21 cellular contexts compared by ENCODE assay signal in the genomic region with DNA sequence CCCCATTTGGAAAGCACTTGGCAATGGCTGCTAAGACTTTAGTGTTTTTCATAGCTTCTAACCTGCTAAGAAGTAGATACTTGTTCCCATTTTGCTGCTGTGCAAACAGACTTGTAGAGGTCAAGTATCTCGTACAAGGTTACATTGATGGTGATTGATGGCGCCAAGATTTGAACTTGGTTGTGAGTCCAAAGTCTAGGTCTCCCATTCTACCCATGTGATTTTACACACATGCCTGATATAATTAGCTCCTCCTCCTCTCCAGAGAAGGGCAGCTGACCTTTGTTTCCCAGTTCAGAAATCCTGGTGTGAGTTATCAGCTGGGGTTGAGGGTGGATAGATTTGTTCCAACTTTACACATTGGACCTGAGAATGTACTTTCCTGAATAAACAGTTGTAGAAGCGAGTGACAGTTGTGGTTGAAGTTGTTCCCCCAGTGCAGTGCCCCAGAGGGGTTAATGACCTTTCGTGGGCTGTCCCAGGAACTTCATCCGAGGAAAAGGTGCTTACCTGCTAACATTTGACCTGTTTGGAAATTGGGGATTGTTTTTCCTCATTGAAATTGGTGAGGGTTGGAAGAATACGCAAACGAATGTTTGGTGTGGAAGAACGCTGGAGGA. TPM values are rescaled to one million over a fixed set of nuclear protein-coding genes. Genes with fewer than 3 reads are reported as not detected.
"Had no signal": no experiment of that assay in that cellular context is flagged by ENCODE, and none has a peak within 500 bp of the region (broad histone marks: within the 10 kb centered on the region; RNA-seq: fewer than 3 reads in every experiment).

No MANE protein-coding gene starts in this region.

- DNase-seq: activated CD4-positive, alpha-beta T cell treated with anti-CD3 and anti-CD28 coated beads, Interleukin-2, amount 10 ng/mL, durations not matched to agents 24 days and 14 days; activated CD8-positive, alpha-beta T cell treated with anti-CD3 and anti-CD28 coated beads, Interleukin-2, amount 10 ng/mL, durations not matched to agents 7 days and 5 days; activated naive CD4-positive, alpha-beta T cell treated with Interleukin-2 at 50 U/mL for 16 hours; activated T-cell treated with anti-CD3 and anti-CD28 coated beads, Interleukin-2, amount 50 U/mL, for 24 hours; anterior cingulate cortex; brain microvascular endothelial cell; cerebellar nuclear complex; effector CD8-positive, alpha-beta T cell; hippocampal formation; nucleus accumbens; posterior cingulate gyrus; retina; stimulated activated CD4-positive, alpha-beta T cell treated with anti-CD3 and anti-CD28 coated beads, Interleukin-12 subunit alpha, Interleukin-12 subunit beta, amount 100 ng/mL, for 4 hours; stimulated activated CD4-positive, alpha-beta T cell treated with anti-CD3 and anti-CD28 coated beads, Interleukin-2, amount 100 ng/mL, for 24 hours; stimulated activated naive CD8-positive, alpha-beta T cell treated with anti-CD3 and anti-CD28 coated beads, Interleukin-15, Interleukin-2, amounts not matched to agents 100 U/mL and 50 U/mL, for 24 hours; substantia nigra; T1000 had no signal

- FAIRE-seq: islet of Langerhans had no signal

- H3K27ac ChIP-seq: brain microvascular endothelial cell, vagina had no signal

- H3K27me3 ChIP-seq: brain microvascular endothelial cell, tibial nerve, vagina had no signal

- H3K4me3 ChIP-seq: tibial nerve, vagina had no signal

- H3K9me3 ChIP-seq: tibial nerve, vagina had no signal

- H3K36me3 ChIP-seq: brain microvascular endothelial cell, vagina had no signal

- ATAC-seq: activated CD8-positive, alpha-beta T cell treated with anti-CD3 and anti-CD28 coated beads, Interleukin-2, amount 10 ng/mL, durations not matched to agents 7 days and 5 days; stimulated activated naive CD8-positive, alpha-beta T cell treated with anti-CD3 and anti-CD28 coated beads, Interleukin-15, Interleukin-2, amounts not matched to agents 100 U/mL and 50 U/mL, for 24 hours had no signal

RNA-seq across cellular contexts. Expression of a gene that starts 10.4 kb away (rescaled TPM):
- total RNA-seq: activated CD8-positive, alpha-beta T cell treated with anti-CD3 and anti-CD28 coated beads, Interleukin-2, amount 10 ng/mL, durations not matched to agents 7 days and 5 days; T-helper 1 cell treated with Interleukin-12 subunit alpha and Interleukin-12 subunit beta and Interleukin-4 antibody, amounts not matched to agents 30 ng/mL and 1 ng/mL, for 36 hours had no signal
